17 cellular contexts compared by ENCODE assay signal in genomic region chr2:20803974-20804373, GRCh38. TPM values are rescaled to one million over a fixed set of nuclear protein-coding genes. Genes with fewer than 3 reads are reported as not detected.
A peak's percentile ranks its signal among the peaks of the same experiment; 100 is the strongest.
DNase-seq lines count a peak whose midpoint lies in the region; ATAC-seq, FAIRE-seq and TF ChIP-seq lines count a peak whose summit lies in the region.
"Had no signal": no experiment of that assay in that cellular context is flagged by ENCODE, and none has a peak within 500 bp of the region (broad histone marks: within the 10 kb centered on the region; RNA-seq: fewer than 3 reads in every experiment).

No MANE protein-coding gene starts in this region.

- H4K20me1 ChIP-seq in GM23338 (replicated peaks; ENCODE audit: insufficient read depth) (peaks cover 8% of the 10 kb centered on the region), K562 (replicated peaks; ENCODE audit: control insufficient read depth, insufficient read depth, low read length) (no peaks in the 10 kb centered on the region)

- no peak overlapping the region for H3K4ac ChIP-seq in trophoblast cell (ENCODE audit: low read depth, low read length)

- peak overlapping the region; percentile 86 for H3K23ac ChIP-seq in trophoblast cell (ENCODE audit: low read length)

- H2BK120ac ChIP-seq in trophoblast cell (ENCODE audit: insufficient read depth, low read length, poor library complexity): no peak overlapping the region

- H3K27ac ChIP-seq in AG04450 (ENCODE audit: low read depth, low read length): peak overlapping the region; percentile 13
- no peak overlapping the region for H3K27ac ChIP-seq in GM23338 (ENCODE audit: low read depth)
- H3K27ac ChIP-seq in K562 (ENCODE audit: extremely low read depth, low read depth, low read length): no peak overlapping the region
- no peak overlapping the region for H3K27ac ChIP-seq in trophoblast cell (ENCODE audit: low read depth, low read length)
- no peak overlapping the region for H3K27ac ChIP-seq in breast epithelium
- H3K27ac ChIP-seq: BLaER1, HL-60 had no signal

- BruUV-seq in K562 (replicated peaks; lab: Mats Ljungman, UMichigan): no TSS peak

- no peaks in the 10 kb centered on the region; the same call in 1 of the 2 replicates for H3K4me1 ChIP-seq in GM23338 (ENCODE audit: insufficient read depth)
- no peaks in the 10 kb centered on the region for H3K4me1 ChIP-seq in K562 (replicated peaks in 1 of 2; ENCODE audit: control insufficient read depth in 2 of 2, insufficient read depth in 2 of 2, low read length in 2 of 2)
- H3K4me1 ChIP-seq in trophoblast cell (ENCODE audit: control insufficient read depth in 1 of 2, insufficient read depth in 2 of 2, low read length in 2 of 2): peaks cover 0 to 4% of the 10 kb centered on the region in 2 experiments
- no peaks in the 10 kb centered on the region for H3K4me1 ChIP-seq in breast epithelium
- H3K4me1 ChIP-seq: BLaER1, HAP-1 had no signal

- H4K8ac ChIP-seq in trophoblast cell (ENCODE audit: low read depth, low read length): no peak overlapping the region

- H4K91ac ChIP-seq in trophoblast cell (ENCODE audit: low read depth, low read length): no peak overlapping the region

- H2AK5ac ChIP-seq in trophoblast cell (ENCODE audit: low read length): no peak overlapping the region

- H3K4me3 Mint-ChIP-seq in GM23338: no peak overlapping the region
- H3K4me3 Mint-ChIP-seq: CD14-positive monocyte; CD4-positive, alpha-beta memory T cell had no signal

- POLR2A ChIA-PET in AG04450 (lab: Yijun Ruan, JAX) (no interaction called here), K562 (lab: Yijun Ruan, JAX) (no interaction called here)

- FAIRE-seq in K562 (lab: Jason Lieb, UNC): no peak

- H3K9me2 ChIP-seq in GM23338 (ENCODE audit: insufficient read depth): no peaks in the 10 kb centered on the region

- H3K27ac Mint-ChIP-seq in GM23338: peak overlapping the region; percentile 85
- H3K27ac Mint-ChIP-seq: CD14-positive monocyte; CD4-positive, alpha-beta memory T cell had no signal

- no peak overlapping the region for H2BK5ac ChIP-seq in trophoblast cell (ENCODE audit: low read depth, low read length, poor library complexity)

- no peaks in the 10 kb centered on the region for H3K9me3 ChIP-seq in AG04450 (ENCODE audit: control insufficient read depth, insufficient read depth, low read length)
- no peaks in the 10 kb centered on the region for H3K9me3 ChIP-seq in K562 (replicated peaks; ENCODE audit: control insufficient read depth, insufficient read depth, low read depth, low read length)
- H3K9me3 ChIP-seq in trophoblast cell (ENCODE audit: insufficient read depth, low read depth, low read length): no peaks in the 10 kb centered on the region
- no peaks in the 10 kb centered on the region for H3K9me3 ChIP-seq in breast epithelium
- H3K9me3 ChIP-seq: BLaER1, HAP-1 had no signal

- no peak overlapping the region for H3K18ac ChIP-seq in trophoblast cell (ENCODE audit: low read length)

- TF ChIP-seq CTCF in AG04450 (IDR thresholded peaks at IDR 0.05; ENCODE audit: low read depth, low read length) (no peak), GM23338 (conservative IDR thresholded peaks at IDR 0.05; ENCODE audit: low read depth in 2 of 2) (no peak), K562 (IDR thresholded peaks at IDR 0.05 in 2 of 3, conservative IDR thresholded peaks at IDR 0.05 in 1 of 3; ENCODE audit: insufficient read depth in 2 of 3, low read depth in 1 of 3, low read length in 3 of 3) (no peak), breast epithelium (IDR thresholded peaks at IDR 0.05) (no peak)

- TF ChIP-seq EP300 in K562 (IDR thresholded peaks at IDR 0.05; ENCODE audit: low read length): no peak

- no peaks in the 10 kb centered on the region for H3K36me3 Mint-ChIP-seq in GM23338 (ENCODE audit: low read depth)

- H2BK12ac ChIP-seq in trophoblast cell (ENCODE audit: low read length): no peak overlapping the region

- DNase-seq in AG04450 (ENCODE audit: low read depth, low spot score) (no peak), GM23338 (ENCODE audit: low spot score) (no peak), K562 (ENCODE audit: extremely low read depth in 1 of 4, low spot score in 3 of 4) (no peak), trophoblast cell (no peak), breast epithelium (ENCODE audit: low spot score in 2 of 2) (no peak), left ventricle myocardium superior (no peak)
- DNase-seq: Calu3; CD4-positive, alpha-beta memory T cell; DMS79 treated with DMSO at 0.1 percent for 48 hours; GF-D8; IMR-90; KBM-7 had no signal

- peaks cover 49% of the 10 kb centered on the region for H3K79me2 ChIP-seq in GM23338 (replicated peaks; ENCODE audit: insufficient read depth)
- H3K79me2 ChIP-seq in K562 (ENCODE audit: control insufficient read depth, insufficient read depth, low read length): peaks cover 36% of the 10 kb centered on the region
- H3K79me2 ChIP-seq in trophoblast cell (ENCODE audit: control insufficient read depth, insufficient read depth, low read length, poor library complexity): no peaks in the 10 kb centered on the region

- peaks cover 9% of the 10 kb centered on the region; the same call in 2 of the 3 replicates for H3K4me1 Mint-ChIP-seq in GM23338
- H3K4me1 Mint-ChIP-seq: CD14-positive monocyte had no signal

- H3K27me3 Mint-ChIP-seq in GM23338 (ENCODE audit: insufficient read depth, low read depth, poor library complexity): no peaks in the 10 kb centered on the region
- H3K27me3 Mint-ChIP-seq: CD4-positive, alpha-beta memory T cell had no signal

- H2AFZ ChIP-seq in GM23338: no peak overlapping the region
- no peak overlapping the region for H2AFZ ChIP-seq in K562 (ENCODE audit: low read depth, low read length)
- H2AFZ ChIP-seq in trophoblast cell (ENCODE audit: insufficient read depth, low read length, poor library complexity): no peak overlapping the region

- no peaks in the 10 kb centered on the region for H3K9me3 Mint-ChIP-seq in GM23338
- H3K9me3 Mint-ChIP-seq: CD4-positive, alpha-beta memory T cell had no signal

- intact Hi-C loops in K562 (cut with micrococcal nuclease): no loop called here
- intact Hi-C loops in breast epithelium (cut with DNase I; ENCODE audit: low total_unique reads): no loop called here
- intact Hi-C loops in left ventricle myocardium superior (cut with micrococcal nuclease): no loop called here

- no peaks in the 10 kb centered on the region for H3K9me1 ChIP-seq in K562 (ENCODE audit: control insufficient read depth, insufficient read depth, low read length)

- H3K4me2 ChIP-seq in GM23338 (no peak overlapping the region), K562 (ENCODE audit: insufficient read depth, low read length) (no peak overlapping the region), trophoblast cell (ENCODE audit: low read length) (no peak overlapping the region)
- H3K4me2 ChIP-seq: BLaER1 had no signal

- H3K27me3 ChIP-seq in AG04450 (ENCODE audit: control insufficient read depth, insufficient read depth, low read length): no peaks in the 10 kb centered on the region
- no peaks in the 10 kb centered on the region for H3K27me3 ChIP-seq in GM23338 (ENCODE audit: insufficient read depth)
- H3K27me3 ChIP-seq in K562 (ENCODE audit: control insufficient read depth in 2 of 2, insufficient read depth in 2 of 2, low read length in 2 of 2): no peaks in the 10 kb centered on the region
- no peaks in the 10 kb centered on the region for H3K27me3 ChIP-seq in trophoblast cell (ENCODE audit: insufficient read depth, low read length)
- H3K27me3 ChIP-seq in breast epithelium: no peaks in the 10 kb centered on the region
- H3K27me3 ChIP-seq: BLaER1 had no signal

- H4K12ac ChIP-seq in trophoblast cell (ENCODE audit: low read depth, low read length): no peak overlapping the region

- in situ Hi-C loops in K562 (cut with MboI): no loop called here

- no peak overlapping the region for H3K14ac ChIP-seq in trophoblast cell (ENCODE audit: low read length)

- TF ChIP-seq POLR2A in K562 (conservative IDR thresholded peaks at IDR 0.05) (no peak), breast epithelium (IDR thresholded peaks at IDR 0.05) (no peak)

- H3K9ac ChIP-seq in K562 (ENCODE audit: insufficient read depth in 1 of 2, low read depth in 2 of 2, low read length in 2 of 2) (no peak overlapping the region), trophoblast cell (ENCODE audit: low read length) (no peak overlapping the region)
- H3K9ac ChIP-seq: BLaER1 had no signal

- CTCF ChIA-PET in AG04450 (lab: Charles Lee) (interaction anchor here (1.2 kb wide), 1 partner anchor 22 kb away, joined by 4 read pairs; no protein-coding TSS in a partner anchor), K562 (lab: Yijun Ruan, JAX; ENCODE audit: low intra/inter-chr PET ratio) (no interaction called here)

- no peaks in the 10 kb centered on the region for H3F3A ChIP-seq in GM23338 (replicated peaks; ENCODE audit: low read depth)

- no peaks in the 10 kb centered on the region for H3K36me3 ChIP-seq in GM23338 (ENCODE audit: insufficient read depth)
- peaks cover 3% of the 10 kb centered on the region; the same call in 1 of the 3 replicates for H3K36me3 ChIP-seq in K562 (ENCODE audit: control insufficient read depth, insufficient read depth, low read length)
- no peaks in the 10 kb centered on the region for H3K36me3 ChIP-seq in trophoblast cell (ENCODE audit: control insufficient read depth in 1 of 2, insufficient read depth in 2 of 2, low read length in 2 of 2)
- no peaks in the 10 kb centered on the region for H3K36me3 ChIP-seq in breast epithelium
- H3K36me3 ChIP-seq: HAP-1 had no signal

- no peaks in the 10 kb centered on the region for H3K79me1 ChIP-seq in trophoblast cell (ENCODE audit: low read length)

- no peak for ATAC-seq in GM23338
- no peak for ATAC-seq in K562
- no peak for ATAC-seq in HG03442 (IDR thresholded peaks at IDR 0.05; ENCODE audit: unreplicated experiment)
- ATAC-seq in left ventricle myocardium superior: no peak

- no peak overlapping the region for H3K4me3 ChIP-seq in AG04450 (ENCODE audit: low read depth, low read length)
- no peak overlapping the region for H3K4me3 ChIP-seq in GM23338
- no peak overlapping the region for H3K4me3 ChIP-seq in K562
- H3K4me3 ChIP-seq in trophoblast cell (ENCODE audit: low read depth, low read length): no peak overlapping the region
- H3K4me3 ChIP-seq in breast epithelium: no peak overlapping the region
- H3K4me3 ChIP-seq: BLaER1, HAP-1 had no signal

- TF ChIP-seq RAD21 in K562 (CRISPR knock-in tag; conservative IDR thresholded peaks at IDR 0.05 in 1 of 2, IDR thresholded peaks at IDR 0.05 in 1 of 2): no peak

RNA-seq across cellular contexts. Expression of gene LDAH, which starts 18.9 kb away (rescaled TPM):
- 25.5 and 31.4 TPM in 2 replicates for polyA plus RNA-seq in AG04450 (2011; rRNA removed)
- 27.7 and 37.1 TPM in 2 replicates for polyA minus RNA-seq in AG04450 (2011; rRNA and poly(A)+ RNA removed)
- 25.4 and 37.5 TPM in 2 replicates for total RNA-seq in GM23338 (2014; rRNA removed; shearing (Covaris generic))
- 8.1 and 12.1 TPM in 2 replicates for polyA plus RNA-seq in GM23338 (2016; fragmentation: Nextera tagmentation; extraction: Ambion mirVana)
- 48.7 and 78.9 TPM in 2 replicates for total RNA-seq in K562 (2011; cell fraction: chromatin; rRNA removed; ENCODE audit: low replicate concordance)
- total RNA-seq in K562 (2011; cell fraction: nucleolus; rRNA removed): 15.2 and 24.1 TPM in 2 replicates
- 36.5 and 48.1 TPM in 2 replicates for total RNA-seq in K562 (2011; cell fraction: nucleoplasm; rRNA removed)
- total RNA-seq in K562 (2014; rRNA removed): 22.3 and 26.5 TPM in 2 replicates
- 50.8 and 56.3 TPM in 2 replicates for total RNA-seq in K562 (2014; rRNA removed; fragmentation: Illumina TruSeq; extraction: Trizol)
- total RNA-seq in K562 (2015; rRNA removed; fragmentation: Illumina TruSeq; extraction: Trizol): 38.7 and 40.0 TPM in 2 replicates
- total RNA-seq in K562 (2021): 38.9 and 41.1 TPM in 2 replicates
- polyA plus RNA-seq in K562 (2011; rRNA removed): 45.9 and 60.1 TPM in 2 replicates
- polyA plus RNA-seq in K562 (2011; cell fraction: cytosol; rRNA removed): 20.8 and 36.4 TPM in 2 replicates
- polyA plus RNA-seq in K562 (2011; cell fraction: nucleus; rRNA removed): 45.2 and 53.6 TPM in 2 replicates
- polyA plus RNA-seq in K562 (2012): 28.2 and 32.0 TPM in 2 replicates
- polyA plus RNA-seq in K562 (2014; fragmentation: Illumina TruSeq; extraction: Trizol): 42.8 and 48.6 TPM in 2 replicates
- 10 to 100 TPM; 38.4 to 44.7 TPM for polyA plus RNA-seq in K562 (2014; fragmentation: Nextera tagmentation; extraction: Ambion mirVana)
- 22.8 and 28.3 TPM in 2 replicates for polyA plus RNA-seq in K562 (2014; rRNA removed)
- polyA minus RNA-seq in K562 (2011; rRNA and poly(A)+ RNA removed): 86.7 and 101 TPM in 2 replicates
- polyA minus RNA-seq in K562 (2011; cell fraction: cytosol; rRNA and poly(A)+ RNA removed): 12.7 and 35.5 TPM in 2 replicates
- 28.7 and 65.5 TPM in 2 replicates for polyA minus RNA-seq in K562 (2011; cell fraction: nucleus; rRNA and poly(A)+ RNA removed)
- polyA plus RNA-seq in trophoblast cell (2013): 13.6 and 13.9 TPM in 2 replicates
- total RNA-seq in breast epithelium: 10 to 100 TPM; 12.3 to 17.0 (median 12.5) TPM
- 5.4 TPM for total RNA-seq in left ventricle myocardium superior
